27 cellular contexts compared by ENCODE assay signal in the genomic region with DNA sequence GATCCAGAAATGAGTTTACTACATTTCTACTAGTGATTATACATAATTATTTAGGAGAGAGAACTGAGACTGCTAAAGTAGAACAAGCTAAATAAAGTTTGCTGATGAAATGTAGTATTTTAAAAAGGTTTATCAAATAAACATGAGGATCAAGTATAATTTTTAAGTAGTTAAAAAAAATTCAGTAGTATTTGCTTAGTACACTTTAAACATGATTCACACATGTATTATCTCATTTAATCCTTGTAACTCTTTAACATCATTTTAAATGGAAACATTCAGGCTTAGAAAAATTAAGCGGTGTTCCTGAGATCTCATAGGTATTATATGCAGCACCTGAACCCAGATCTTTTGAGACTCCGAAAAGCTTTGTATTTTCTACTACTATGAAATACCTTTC.
"Had no signal": no experiment of that assay in that cellular context is flagged by ENCODE, and none has a peak within 500 bp of the region (broad histone marks: within the 10 kb centered on the region; RNA-seq: fewer than 3 reads in every experiment).

No MANE protein-coding gene starts in this region.

- H3K9me3 ChIP-seq: gastroesophageal sphincter, heart left ventricle, left lung, psoas muscle, sigmoid colon, testis, tibial artery had no signal

- H3K27me3 ChIP-seq: dorsolateral prefrontal cortex, gastroesophageal sphincter, heart left ventricle, left lung, sigmoid colon, testis, tibial artery had no signal

- H3K27ac ChIP-seq: dorsolateral prefrontal cortex, epithelial cell of prostate, gastroesophageal sphincter, heart left ventricle, left lung, psoas muscle, sigmoid colon, testis, tibial artery had no signal

- H3K27ac Mint-ChIP-seq: endodermal cell; stimulated activated memory B cell treated with anti-CD40 and anti-IgM and Interleukin-4, amounts not matched to agents 10 μg/mL and 1 μg/mL and 100 μg/mL, for 72 hours; type B pancreatic cell had no signal

- FAIRE-seq: colon had no signal

- H3K27me3 Mint-ChIP-seq: naive thymus-derived CD8-positive, alpha-beta T cell; stimulated activated memory B cell treated with anti-CD40 and anti-IgM and Interleukin-4, amounts not matched to agents 10 μg/mL and 1 μg/mL and 100 μg/mL, for 72 hours; type B pancreatic cell had no signal

- DNase-seq: dorsolateral prefrontal cortex; effector CD8-positive, alpha-beta T cell; endodermal cell; foreskin fibroblast; heart left ventricle; hippocampal formation; left cardiac atrium; left lung; midbrain; naive thymus-derived CD8-positive, alpha-beta T cell; nephron progenitor cell; nucleus accumbens; psoas muscle; right cardiac atrium; sigmoid colon; stimulated activated CD4-positive, alpha-beta T cell treated with anti-CD3 and anti-CD28 coated beads, Interleukin-2, amount 100 ng/mL, for 24 hours; stimulated activated CD4-positive, alpha-beta T cell treated with anti-CD3 and anti-CD28 coated beads, Interleukin-4, amount 100 ng/mL, for 24 hours; stimulated activated naive CD8-positive, alpha-beta T cell treated with anti-CD3 and anti-CD28 coated beads, Interleukin-15, Interleukin-2, amounts not matched to agents 100 U/mL and 50 U/mL, for 24 hours; substantia nigra; testis; tibial artery had no signal

- H3K4me3 ChIP-seq: gastroesophageal sphincter, heart left ventricle, left lung, psoas muscle, sigmoid colon, testis, tibial artery had no signal

- H3K4me3 Mint-ChIP-seq: endodermal cell; nephron progenitor cell; stimulated activated memory B cell treated with anti-CD40 and anti-IgM and Interleukin-4, amounts not matched to agents 10 μg/mL and 1 μg/mL and 100 μg/mL, for 72 hours; type B pancreatic cell had no signal

- ATAC-seq: esophagus mucosa; gastroesophageal sphincter; heart left ventricle; left lung; naive thymus-derived CD8-positive, alpha-beta T cell; psoas muscle; right cardiac atrium; stimulated activated memory B cell treated with anti-CD40 and anti-IgM and Interleukin-4, amounts not matched to agents 10 μg/mL and 1 μg/mL and 100 μg/mL, for 72 hours; stimulated activated naive CD8-positive, alpha-beta T cell treated with anti-CD3 and anti-CD28 coated beads, Interleukin-15, Interleukin-2, amounts not matched to agents 100 U/mL and 50 U/mL, for 24 hours had no signal

- H3K4me1 ChIP-seq: testis had no signal

- H3K9me3 Mint-ChIP-seq: naive thymus-derived CD8-positive, alpha-beta T cell; stimulated activated memory B cell treated with anti-CD40 and anti-IgM and Interleukin-4, amounts not matched to agents 10 μg/mL and 1 μg/mL and 100 μg/mL, for 72 hours; type B pancreatic cell had no signal

- H3K4me1 Mint-ChIP-seq: endodermal cell, nephron progenitor cell had no signal
